In genomic region chr11:72112541-72113136, GRCh38 we compare ENCODE assay signal across 1 cellular context.
TF ChIP-seq lines count a peak whose summit lies in the region.

ANAPC15 (minus strand) TSS chr11:72112695; CDS start chr11:72111276, 1,419 bp downstream.

TF ChIP-seq in HepG2, 621 proteins besides CTCF, POLR2A, EP300 and RAD21 (continued from another document and continues in another):
- TF ChIP-seq, protein P1, sequence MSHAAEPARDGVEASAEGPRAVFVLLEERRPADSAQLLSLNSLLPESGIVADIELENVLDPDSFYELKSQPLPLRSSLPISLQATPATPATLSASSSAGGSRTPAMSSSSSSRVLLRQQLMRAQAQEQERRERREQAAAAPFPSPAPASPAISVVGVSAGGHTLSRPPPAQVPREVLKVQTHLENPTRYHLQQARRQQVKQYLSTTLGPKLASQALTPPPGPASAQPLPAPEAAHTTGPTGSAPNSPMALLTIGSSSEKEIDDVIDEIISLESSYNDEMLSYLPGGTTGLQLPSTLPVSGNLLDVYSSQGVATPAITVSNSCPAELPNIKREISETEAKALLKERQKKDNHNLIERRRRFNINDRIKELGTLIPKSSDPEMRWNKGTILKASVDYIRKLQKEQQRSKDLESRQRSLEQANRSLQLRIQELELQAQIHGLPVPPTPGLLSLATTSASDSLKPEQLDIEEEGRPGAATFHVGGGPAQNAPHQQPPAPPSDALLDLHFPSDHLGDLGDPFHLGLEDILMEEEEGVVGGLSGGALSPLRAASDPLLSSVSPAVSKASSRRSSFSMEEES (CRISPR knock-in tag; IDR thresholded peaks at IDR 0.05), result peak; percentile 84
- TF ChIP-seq TBP (CRISPR knock-in tag; IDR thresholded peaks at IDR 0.05), result no peak
- TF ChIP-seq, protein P2, sequence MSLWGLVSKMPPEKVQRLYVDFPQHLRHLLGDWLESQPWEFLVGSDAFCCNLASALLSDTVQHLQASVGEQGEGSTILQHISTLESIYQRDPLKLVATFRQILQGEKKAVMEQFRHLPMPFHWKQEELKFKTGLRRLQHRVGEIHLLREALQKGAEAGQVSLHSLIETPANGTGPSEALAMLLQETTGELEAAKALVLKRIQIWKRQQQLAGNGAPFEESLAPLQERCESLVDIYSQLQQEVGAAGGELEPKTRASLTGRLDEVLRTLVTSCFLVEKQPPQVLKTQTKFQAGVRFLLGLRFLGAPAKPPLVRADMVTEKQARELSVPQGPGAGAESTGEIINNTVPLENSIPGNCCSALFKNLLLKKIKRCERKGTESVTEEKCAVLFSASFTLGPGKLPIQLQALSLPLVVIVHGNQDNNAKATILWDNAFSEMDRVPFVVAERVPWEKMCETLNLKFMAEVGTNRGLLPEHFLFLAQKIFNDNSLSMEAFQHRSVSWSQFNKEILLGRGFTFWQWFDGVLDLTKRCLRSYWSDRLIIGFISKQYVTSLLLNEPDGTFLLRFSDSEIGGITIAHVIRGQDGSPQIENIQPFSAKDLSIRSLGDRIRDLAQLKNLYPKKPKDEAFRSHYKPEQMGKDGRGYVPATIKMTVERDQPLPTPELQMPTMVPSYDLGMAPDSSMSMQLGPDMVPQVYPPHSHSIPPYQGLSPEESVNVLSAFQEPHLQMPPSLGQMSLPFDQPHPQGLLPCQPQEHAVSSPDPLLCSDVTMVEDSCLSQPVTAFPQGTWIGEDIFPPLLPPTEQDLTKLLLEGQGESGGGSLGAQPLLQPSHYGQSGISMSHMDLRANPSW (CRISPR knock-in tag; IDR thresholded peaks at IDR 0.05; ENCODE audit: borderline replicate concordance), result peak; percentile 49; the same call in 1 of the 2 replicates
- TF ChIP-seq ZNF775 (CRISPR knock-in tag; IDR thresholded peaks at IDR 0.05; ENCODE audit: borderline replicate concordance), result no peak
- peak; percentile 55; the same call in 1 of the 2 replicates for TF ChIP-seq SALL2 (CRISPR knock-in tag; IDR thresholded peaks at IDR 0.05)
- TF ChIP-seq ZSCAN9 (CRISPR knock-in tag; IDR thresholded peaks at IDR 0.05; ENCODE audit: borderline replicate concordance), result no peak
- TF ChIP-seq SRSF4 (IDR thresholded peaks at IDR 0.05; ENCODE audit: low read depth, low read length, poor library complexity, severe bottlenecking), result no peak
- TF ChIP-seq JUND (CRISPR knock-in tag; IDR thresholded peaks at IDR 0.05), result no peak
- peak; percentile 51 for TF ChIP-seq IRF2 (CRISPR knock-in tag; IDR thresholded peaks at IDR 0.05)
- TF ChIP-seq ZNF710 (CRISPR knock-in tag; IDR thresholded peaks at IDR 0.05; ENCODE audit: borderline replicate concordance), result no peak
- TF ChIP-seq ZNF784 (CRISPR knock-in tag; IDR thresholded peaks at IDR 0.05; ENCODE audit: borderline replicate concordance), result no peak
- no peak for TF ChIP-seq ZNF577 (CRISPR knock-in tag; IDR thresholded peaks at IDR 0.05; ENCODE audit: borderline replicate concordance, low read depth)
- no peak for TF ChIP-seq RORA (CRISPR knock-in tag; IDR thresholded peaks at IDR 0.05)
- TF ChIP-seq, protein P3, sequence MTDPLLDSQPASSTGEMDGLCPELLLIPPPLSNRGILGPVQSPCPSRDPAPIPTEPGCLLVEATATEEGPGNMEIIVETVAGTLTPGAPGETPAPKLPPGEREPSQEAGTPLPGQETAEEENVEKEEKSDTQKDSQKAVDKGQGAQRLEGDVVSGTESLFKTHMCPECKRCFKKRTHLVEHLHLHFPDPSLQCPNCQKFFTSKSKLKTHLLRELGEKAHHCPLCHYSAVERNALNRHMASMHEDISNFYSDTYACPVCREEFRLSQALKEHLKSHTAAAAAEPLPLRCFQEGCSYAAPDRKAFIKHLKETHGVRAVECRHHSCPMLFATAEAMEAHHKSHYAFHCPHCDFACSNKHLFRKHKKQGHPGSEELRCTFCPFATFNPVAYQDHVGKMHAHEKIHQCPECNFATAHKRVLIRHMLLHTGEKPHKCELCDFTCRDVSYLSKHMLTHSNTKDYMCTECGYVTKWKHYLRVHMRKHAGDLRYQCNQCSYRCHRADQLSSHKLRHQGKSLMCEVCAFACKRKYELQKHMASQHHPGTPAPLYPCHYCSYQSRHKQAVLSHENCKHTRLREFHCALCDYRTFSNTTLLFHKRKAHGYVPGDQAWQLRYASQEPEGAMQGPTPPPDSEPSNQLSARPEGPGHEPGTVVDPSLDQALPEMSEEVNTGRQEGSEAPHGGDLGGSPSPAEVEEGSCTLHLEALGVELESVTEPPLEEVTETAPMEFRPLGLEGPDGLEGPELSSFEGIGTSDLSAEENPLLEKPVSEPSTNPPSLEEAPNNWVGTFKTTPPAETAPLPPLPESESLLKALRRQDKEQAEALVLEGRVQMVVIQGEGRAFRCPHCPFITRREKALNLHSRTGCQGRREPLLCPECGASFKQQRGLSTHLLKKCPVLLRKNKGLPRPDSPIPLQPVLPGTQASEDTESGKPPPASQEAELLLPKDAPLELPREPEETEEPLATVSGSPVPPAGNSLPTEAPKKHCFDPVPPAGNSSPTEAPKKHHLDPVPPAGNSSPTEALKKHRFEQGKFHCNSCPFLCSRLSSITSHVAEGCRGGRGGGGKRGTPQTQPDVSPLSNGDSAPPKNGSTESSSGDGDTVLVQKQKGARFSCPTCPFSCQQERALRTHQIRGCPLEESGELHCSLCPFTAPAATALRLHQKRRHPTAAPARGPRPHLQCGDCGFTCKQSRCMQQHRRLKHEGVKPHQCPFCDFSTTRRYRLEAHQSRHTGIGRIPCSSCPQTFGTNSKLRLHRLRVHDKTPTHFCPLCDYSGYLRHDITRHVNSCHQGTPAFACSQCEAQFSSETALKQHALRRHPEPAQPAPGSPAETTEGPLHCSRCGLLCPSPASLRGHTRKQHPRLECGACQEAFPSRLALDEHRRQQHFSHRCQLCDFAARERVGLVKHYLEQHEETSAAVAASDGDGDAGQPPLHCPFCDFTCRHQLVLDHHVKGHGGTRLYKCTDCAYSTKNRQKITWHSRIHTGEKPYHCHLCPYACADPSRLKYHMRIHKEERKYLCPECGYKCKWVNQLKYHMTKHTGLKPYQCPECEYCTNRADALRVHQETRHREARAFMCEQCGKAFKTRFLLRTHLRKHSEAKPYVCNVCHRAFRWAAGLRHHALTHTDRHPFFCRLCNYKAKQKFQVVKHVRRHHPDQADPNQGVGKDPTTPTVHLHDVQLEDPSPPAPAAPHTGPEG (CRISPR knock-in tag; IDR thresholded peaks at IDR 0.05), result no peak
- TF ChIP-seq SYNCRIP (IDR thresholded peaks at IDR 0.05; ENCODE audit: insufficient read depth, low read depth, low read length), result no peak
- TF ChIP-seq ZNF746 (CRISPR knock-in tag; IDR thresholded peaks at IDR 0.05), result no peak
- no peak for TF ChIP-seq PLSCR1 (CRISPR knock-in tag; IDR thresholded peaks at IDR 0.05; ENCODE audit: borderline replicate concordance)
- no peak for TF ChIP-seq ZFP36 (IDR thresholded peaks at IDR 0.05; ENCODE audit: borderline replicate concordance, low read depth, low read length, partially characterized antibody)
- TF ChIP-seq ZSCAN20 (CRISPR knock-in tag; IDR thresholded peaks at IDR 0.05; ENCODE audit: borderline replicate concordance), result no peak
- TF ChIP-seq ZEB1 (IDR thresholded peaks at IDR 0.05; ENCODE audit: insufficient replicate concordance, low read depth), result peak; percentile 52
- no peak for TF ChIP-seq ZNF207 (IDR thresholded peaks at IDR 0.05; ENCODE audit: borderline replicate concordance)
- TF ChIP-seq, protein P4, sequence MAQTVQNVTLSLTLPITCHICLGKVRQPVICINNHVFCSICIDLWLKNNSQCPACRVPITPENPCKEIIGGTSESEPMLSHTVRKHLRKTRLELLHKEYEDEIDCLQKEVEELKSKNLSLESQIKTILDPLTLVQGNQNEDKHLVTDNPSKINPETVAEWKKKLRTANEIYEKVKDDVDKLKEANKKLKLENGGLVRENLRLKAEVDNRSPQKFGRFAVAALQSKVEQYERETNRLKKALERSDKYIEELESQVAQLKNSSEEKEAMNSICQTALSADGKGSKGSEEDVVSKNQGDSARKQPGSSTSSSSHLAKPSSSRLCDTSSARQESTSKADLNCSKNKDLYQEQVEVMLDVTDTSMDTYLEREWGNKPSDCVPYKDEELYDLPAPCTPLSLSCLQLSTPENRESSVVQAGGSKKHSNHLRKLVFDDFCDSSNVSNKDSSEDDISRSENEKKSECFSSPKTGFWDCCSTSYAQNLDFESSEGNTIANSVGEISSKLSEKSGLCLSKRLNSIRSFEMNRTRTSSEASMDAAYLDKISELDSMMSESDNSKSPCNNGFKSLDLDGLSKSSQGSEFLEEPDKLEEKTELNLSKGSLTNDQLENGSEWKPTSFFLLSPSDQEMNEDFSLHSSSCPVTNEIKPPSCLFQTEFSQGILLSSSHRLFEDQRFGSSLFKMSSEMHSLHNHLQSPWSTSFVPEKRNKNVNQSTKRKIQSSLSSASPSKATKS (CRISPR knock-in tag; IDR thresholded peaks at IDR 0.05), result no peak
- TF ChIP-seq GATA4 (IDR thresholded peaks at IDR 0.05; ENCODE audit: borderline replicate concordance, low read depth), result peak; percentile 57; the same call in 1 of the 2 replicates
- TF ChIP-seq ZNF800 (CRISPR knock-in tag; IDR thresholded peaks at IDR 0.05), result 0 out of 2 replicates have a peak, but pooled peaks have one; percentile 34
- no peak for TF ChIP-seq ATM (IDR thresholded peaks at IDR 0.05; ENCODE audit: borderline replicate concordance)
- TF ChIP-seq REPIN1 (CRISPR knock-in tag; IDR thresholded peaks at IDR 0.05; ENCODE audit: borderline replicate concordance, low read depth), result 0 out of 2 replicates have a peak, but pooled peaks have one; percentile 15
- TF ChIP-seq ZNF598 (CRISPR knock-in tag; IDR thresholded peaks at IDR 0.05; ENCODE audit: borderline replicate concordance), result no peak
- TF ChIP-seq ZBTB42 (CRISPR knock-in tag; IDR thresholded peaks at IDR 0.05), result no peak; the same call in 1 of the 2 replicates
- TF ChIP-seq KDM3A (CRISPR knock-in tag; IDR thresholded peaks at IDR 0.05; ENCODE audit: low read depth), result peak; percentile 27; the same call in 1 of the 2 replicates
- 0 out of 2 replicates have a peak, but pooled peaks have one; percentile 67 for TF ChIP-seq ZNF256 (CRISPR knock-in tag; conservative IDR thresholded peaks at IDR 0.05)
- 0 out of 2 replicates have a peak, but pooled peaks have one; percentile 34 for TF ChIP-seq ZNF205 (CRISPR knock-in tag; IDR thresholded peaks at IDR 0.05)
- TF ChIP-seq ETV5 (CRISPR knock-in tag; IDR thresholded peaks at IDR 0.05; ENCODE audit: borderline replicate concordance), result peak; percentile 59; the same call in 1 of the 2 replicates
- no peak for TF ChIP-seq ZNF138 (CRISPR knock-in tag; IDR thresholded peaks at IDR 0.05; ENCODE audit: low read depth)
- TF ChIP-seq, protein P5, sequence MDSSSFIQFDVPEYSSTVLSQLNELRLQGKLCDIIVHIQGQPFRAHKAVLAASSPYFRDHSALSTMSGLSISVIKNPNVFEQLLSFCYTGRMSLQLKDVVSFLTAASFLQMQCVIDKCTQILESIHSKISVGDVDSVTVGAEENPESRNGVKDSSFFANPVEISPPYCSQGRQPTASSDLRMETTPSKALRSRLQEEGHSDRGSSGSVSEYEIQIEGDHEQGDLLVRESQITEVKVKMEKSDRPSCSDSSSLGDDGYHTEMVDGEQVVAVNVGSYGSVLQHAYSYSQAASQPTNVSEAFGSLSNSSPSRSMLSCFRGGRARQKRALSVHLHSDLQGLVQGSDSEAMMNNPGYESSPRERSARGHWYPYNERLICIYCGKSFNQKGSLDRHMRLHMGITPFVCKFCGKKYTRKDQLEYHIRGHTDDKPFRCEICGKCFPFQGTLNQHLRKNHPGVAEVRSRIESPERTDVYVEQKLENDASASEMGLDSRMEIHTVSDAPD (CRISPR knock-in tag; IDR thresholded peaks at IDR 0.05), result no peak; the same call in 1 of the 2 replicates
- TF ChIP-seq CENPX (CRISPR knock-in tag; IDR thresholded peaks at IDR 0.05), result no peak
- no peak for TF ChIP-seq AGO2 (optimal IDR thresholded peaks at IDR 0.05; ENCODE audit: low read depth, low read length)
- peak; percentile 85 for TF ChIP-seq SOX5 (CRISPR knock-in tag; IDR thresholded peaks at IDR 0.05; ENCODE audit: borderline replicate concordance)
- TF ChIP-seq WIZ (CRISPR knock-in tag; IDR thresholded peaks at IDR 0.05), result 0 out of 2 replicates have a peak, but pooled peaks have one; percentile 68
